ENCODE assay signal across 27 cellular contexts in the genomic region with DNA sequence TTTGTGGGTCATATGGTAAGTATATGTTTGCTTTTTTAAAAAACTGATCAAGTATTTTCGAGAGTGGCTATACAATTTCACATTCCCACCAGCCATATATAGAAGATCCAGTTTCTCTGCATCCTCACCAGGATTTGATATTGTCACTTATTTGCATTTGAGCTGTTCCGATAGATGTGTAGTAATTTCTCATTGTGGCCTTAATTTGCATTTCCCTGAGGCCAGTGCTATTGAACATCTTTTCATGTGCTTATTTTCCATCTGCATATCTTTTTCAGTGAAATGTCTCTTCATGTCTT.
"Had no signal": no experiment of that assay in that cellular context is flagged by ENCODE, and none has a peak within 500 bp of the region (broad histone marks: within the 10 kb centered on the region; RNA-seq: fewer than 3 reads in every experiment).

No MANE protein-coding gene starts in this region.

- DNase-seq: activated CD4-positive, alpha-beta memory T cell treated with anti-CD3 and anti-CD28 coated beads for 36 hours; activated CD4-positive, alpha-beta T cell treated with anti-CD3 and anti-CD28 coated beads for 36 hours; activated CD4-positive, alpha-beta T cell treated with anti-CD3 and anti-CD28 coated beads, Interleukin-2, amount 10 ng/mL, durations not matched to agents 24 days and 14 days; activated CD4-positive, CD25-positive, alpha-beta regulatory T cell; activated CD4-positive, CD25-positive, alpha-beta regulatory T cell treated with anti-CD3 and anti-CD28 coated beads, Interleukin-2, amount 50 U/mL, for 72 hours; activated CD8-positive, alpha-beta memory T cell treated with anti-CD3 and anti-CD28 coated beads, Interleukin-2, amount 10 ng/mL, durations not matched to agents 7 days and 5 days; activated CD8-positive, alpha-beta memory T cell treated with anti-CD3 and anti-CD28 coated beads, Interleukin-2, amount 50 U/mL, for 48 hours; activated gamma-delta T cell; activated naive CD4-positive, alpha-beta T cell; activated naive CD4-positive, alpha-beta T cell treated with anti-CD3 and anti-CD28 coated beads, Interleukin-2, amount 10 ng/mL, durations not matched to agents 7 days and 5 days; activated naive CD8-positive, alpha-beta T cell treated with anti-CD3 and anti-CD28 coated beads, Interleukin-2, amount 10 ng/mL, durations not matched to agents 7 days and 5 days; activated T-cell treated with anti-CD3 and anti-CD28 coated beads for 4 hours; activated T-cell treated with anti-CD3 and anti-CD28 coated beads, Interleukin-2, amount 50 U/mL, for 24 hours; activated T-cell treated with anti-CD3 and anti-CD28 coated beads, Interleukin-2, amount 50 U/mL, for 72 hours; central memory CD4-positive, alpha-beta T cell; cerebellar nuclear complex; effector CD8-positive, alpha-beta T cell; T-helper 1 cell; T-helper 17 cell; T1000 had no signal

- H3K27me3 ChIP-seq: ascending aorta, breast epithelium, cardiac muscle cell, colonic mucosa had no signal

- H3K27ac ChIP-seq: ascending aorta, breast epithelium, cardiac muscle cell, colonic mucosa, epithelial cell of prostate had no signal

- H3K4me3 ChIP-seq: ascending aorta, breast epithelium, cardiac muscle cell, colonic mucosa had no signal

- H3K36me3 ChIP-seq: ascending aorta, breast epithelium, cardiac muscle cell, colonic mucosa had no signal

- H3K9me3 ChIP-seq: colonic mucosa had no signal

- H3K4me1 ChIP-seq: ascending aorta, breast epithelium, colonic mucosa had no signal

- ATAC-seq: activated CD4-positive, alpha-beta T cell treated with anti-CD3 and anti-CD28 coated beads for 36 hours; activated CD8-positive, alpha-beta memory T cell treated with anti-CD3 and anti-CD28 coated beads, Interleukin-2, amount 10 ng/mL, durations not matched to agents 7 days and 5 days; activated CD8-positive, alpha-beta T cell treated with anti-CD3 and anti-CD28 coated beads, Interleukin-2, amount 10 ng/mL, durations not matched to agents 7 days and 5 days; activated naive CD4-positive, alpha-beta T cell treated with anti-CD3 and anti-CD28 coated beads, Interleukin-2, amount 50 U/mL, for 72 hours; activated T-cell treated with anti-CD3 and anti-CD28 coated beads, Interleukin-2, amount 50 U/mL, for 72 hours; T-helper 17 cell had no signal
